16 cellular contexts compared by ENCODE assay signal in genomic region chr6:108662702-108663101, GRCh38.
DNase-seq lines count a peak whose midpoint lies in the region; ATAC-seq and TF ChIP-seq lines count a peak whose summit lies in the region.
"Had no signal": no experiment of that assay in that cellular context is flagged by ENCODE, and none has a peak within 500 bp of the region (broad histone marks: within the 10 kb centered on the region; RNA-seq: fewer than 3 reads in every experiment).

No MANE protein-coding gene starts in this region.

- no peak overlapping the region for H3K27ac Mint-ChIP-seq in Calu3 (ENCODE audit: unreplicated experiment)
- H3K27ac Mint-ChIP-seq: HFFc6 had no signal

- H3K36me3 ChIP-seq in MM.1S (replicated peaks; ENCODE audit: insufficient read depth, low read length): peaks cover 9% of the 10 kb centered on the region; the same call in 1 of the 2 replicates
- peaks cover 0 to 19% of the 10 kb centered on the region in 2 donors for H3K36me3 ChIP-seq in gastrocnemius medialis
- H3K36me3 ChIP-seq in body of pancreas (replicated peaks in 1 of 2; ENCODE audit: insufficient read depth in 1 of 2, low read depth in 2 of 2): peaks cover 0 to 7% of the 10 kb centered on the region in 2 donors

- H3K4me1 Mint-ChIP-seq in Calu3 (ENCODE audit: low read depth, unreplicated experiment): peaks cover 20% of the 10 kb centered on the region

- TF ChIP-seq POLR2A in gastrocnemius medialis (IDR thresholded peaks at IDR 0.05) (no peak), body of pancreas (IDR thresholded peaks at IDR 0.05) (no peak)

- CTCF ChIA-PET in RWPE1 (lab: Yijun Ruan, JAX): no interaction called here
- CTCF ChIA-PET in Calu3 (lab: Charles Lee): no interaction called here

- H3K27ac ChIP-seq in MM.1S (ENCODE audit: low read length): peak overlapping the region; percentile 33; the same call in 1 of the 2 replicates
- 0 out of 2 replicates have a peak overlapping the region, but pooled peaks have one; percentile 23 for H3K27ac ChIP-seq in RWPE1
- peak overlapping the region; percentile 59 for H3K27ac ChIP-seq in epithelial cell of prostate
- H3K27ac ChIP-seq in gastrocnemius medialis: peak overlapping the region; percentile 89 to 94 (median 92)
- no peak overlapping the region for H3K27ac ChIP-seq in body of pancreas
- H3K27ac ChIP-seq: A549, C4-2B had no signal

- no peaks in the 10 kb centered on the region for H3K9me3 Mint-ChIP-seq in Calu3 (ENCODE audit: low read depth, unreplicated experiment)
- H3K9me3 Mint-ChIP-seq: CD4-positive, alpha-beta memory T cell; HFFc6 had no signal

- H3K4me3 ChIP-seq in MM.1S (ENCODE audit: low read length) (no peak overlapping the region), gastrocnemius medialis (no peak overlapping the region), body of pancreas (no peak overlapping the region)
- H3K4me3 ChIP-seq: A549, HAP-1 had no signal

- H3K79me2 ChIP-seq in MM.1S (ENCODE audit: low read length): peaks cover 96% of the 10 kb centered on the region

- no peaks in the 10 kb centered on the region for H3K27me3 Mint-ChIP-seq in Calu3 (ENCODE audit: unreplicated experiment)
- H3K27me3 Mint-ChIP-seq: CD4-positive, alpha-beta memory T cell had no signal

- H3K27me3 ChIP-seq in MM.1S (replicated peaks; ENCODE audit: insufficient read depth, low read length) (no peaks in the 10 kb centered on the region), gastrocnemius medialis (no peaks in the 10 kb centered on the region), body of pancreas (no peaks in the 10 kb centered on the region)
- H3K27me3 ChIP-seq: BE2C had no signal

- DNase-seq in MM.1S: no peak
- DNase-seq in RWPE1 (ENCODE audit: low spot score): no peak
- no peak for DNase-seq in epithelial cell of prostate (ENCODE audit: low read depth, low spot score)
- DNase-seq in gastrocnemius medialis: no peak
- DNase-seq in Calu3: no peak
- no peak for DNase-seq in body of pancreas
- DNase-seq: BE2C; CD4-positive, alpha-beta memory T cell; DMS153; DMS79 treated with DMSO at 0.1 percent for 48 hours; EL; HFFc6 had no signal

- intact Hi-C loops in gastrocnemius medialis (cut with DNase I; ENCODE audit: low total_unique reads) (no loop called here), Calu3 (cut with micrococcal nuclease; ENCODE audit: unreplicated experiment) (no loop called here), body of pancreas (cut with DNase I) (no loop called here)

- H3K9me3 ChIP-seq in MM.1S (replicated peaks; ENCODE audit: insufficient read depth, low read length) (no peaks in the 10 kb centered on the region), gastrocnemius medialis (no peaks in the 10 kb centered on the region), body of pancreas (no peaks in the 10 kb centered on the region)
- H3K9me3 ChIP-seq: A549, BE2C, HAP-1 had no signal

- BruUV-seq in Calu3 (replicated peaks; lab: Mats Ljungman, UMichigan): no TSS peak

- in situ Hi-C loops in gastrocnemius medialis (cut with MboI; ENCODE audit: low sequenced_read_pairs in 4 of 4): loop anchor here in 3 of 4 donors (5.0 to 25.0 kb wide), 3 partner anchors 70 to 425 kb away; partner anchors contain the start of genes CEP57L1 (in 1 of the 3), FOXO3 (in 1 of the 3) and SESN1 (in 1 of the 3)

- 60 to 64% methylated on average over 2 of the region's 2 CpGs for WGBS in body of pancreas, 2 donors

- H3K4me1 ChIP-seq in MM.1S (ENCODE audit: low read length) (peaks cover 50% of the 10 kb centered on the region), gastrocnemius medialis (peaks cover 70 to 72% of the 10 kb centered on the region in 2 donors), body of pancreas (peaks cover 59% of the 10 kb centered on the region)
- H3K4me1 ChIP-seq: A549 had no signal

- H4K20me1 ChIP-seq in MM.1S (ENCODE audit: insufficient read depth, low read length): peaks cover 4% of the 10 kb centered on the region; the same call in 1 of the 2 replicates

- H3F3A ChIP-seq in MM.1S (ENCODE audit: insufficient read depth, low read length): peaks cover 60% of the 10 kb centered on the region

- peaks cover 13% of the 10 kb centered on the region for H3K36me3 Mint-ChIP-seq in Calu3 (ENCODE audit: insufficient read depth, unreplicated experiment)

- no peak overlapping the region for H2AFZ ChIP-seq in MM.1S (ENCODE audit: low read length)

- no peak overlapping the region for H3K9ac ChIP-seq in MM.1S (ENCODE audit: low read length)

- no peak overlapping the region for H3K4me2 ChIP-seq in MM.1S (ENCODE audit: low read depth, low read length)
- H3K4me2 ChIP-seq: A549 had no signal

- POLR2A ChIA-PET in RWPE1 (lab: Yijun Ruan, JAX; ENCODE audit: low non-redundant PET): no interaction called here

- TF ChIP-seq CTCF in MM.1S (IDR thresholded peaks at IDR 0.05; ENCODE audit: low read length): no peak
- TF ChIP-seq CTCF in RWPE1 (conservative IDR thresholded peaks at IDR 0.05; ENCODE audit: low read depth): no peak
- TF ChIP-seq CTCF in gastrocnemius medialis (IDR thresholded peaks at IDR 0.05 in 4 of 5, conservative IDR thresholded peaks at IDR 0.05 in 1 of 5): no peak
- no peak for TF ChIP-seq CTCF in Calu3 (IDR thresholded peaks at IDR 0.05; ENCODE audit: unreplicated experiment)
- no peak for TF ChIP-seq CTCF in body of pancreas (IDR thresholded peaks at IDR 0.05)

- H3K4me3 Mint-ChIP-seq in Calu3 (ENCODE audit: low read depth, unreplicated experiment): no peak overlapping the region
- H3K4me3 Mint-ChIP-seq: CD4-positive, alpha-beta memory T cell; HFFc6 had no signal

- H3K9me2 ChIP-seq in MM.1S (replicated peaks; ENCODE audit: insufficient read depth, low read length): no peaks in the 10 kb centered on the region

- ATAC-seq in gastrocnemius medialis: no peak
- no peak for ATAC-seq in body of pancreas
- no peak for ATAC-seq in GM18520 (IDR thresholded peaks at IDR 0.05; ENCODE audit: unreplicated experiment)
- ATAC-seq: A549 had no signal

Comparison
In these comparisons a context has a peak if more than half of its experiments do, and no peak if none do; other contexts are left out.
1. H3K27ac ChIP-seq: peak in MM.1S (single experiment), RWPE1 (single experiment), epithelial cell of prostate (single experiment) and gastrocnemius medialis (4 of 4); none in body of pancreas (0 of 4).